ENCODE assay signal across 8 cellular contexts in genomic region chr12:93183940-93184663, GRCh38.
DNase-seq lines count a peak whose midpoint lies in the region; ATAC-seq and TF ChIP-seq lines count a peak whose summit lies in the region.

No MANE protein-coding gene starts in this region.

- peaks cover 42 to 55% (median 46%) of the 10 kb centered on the region in 10 experiments for H3K4me1 ChIP-seq in BLaER1 treated with 17β-estradiol and CSF1 and Interleukin-3, amounts not matched to agents 10 nM and 100 nM
- H3K4me1 ChIP-seq in aorta (ENCODE audit: control insufficient read depth in 1 of 2, insufficient read depth in 2 of 2, low read length in 2 of 2): peaks cover 2 to 11% of the 10 kb centered on the region in 2 donors

- H3K36me3 ChIP-seq in BLaER1 treated with 17β-estradiol and CSF1 and Interleukin-3, amounts not matched to agents 10 nM and 100 nM: no peaks in the 10 kb centered on the region
- no peaks in the 10 kb centered on the region for H3K36me3 ChIP-seq in aorta (ENCODE audit: control insufficient read depth in 1 of 2, insufficient read depth in 2 of 2, low read length in 1 of 2)

- DNase-seq in medulla oblongata (ENCODE audit: extremely low spot score) (peak; percentile 72), aorta (peak in 1 of 2 donors; percentile 59), RKO (ENCODE audit: low spot score) (no peak), erythroblast (lab: John Stamatoyannopoulos, UW) (no peak)

- H3K9me3 ChIP-seq in BLaER1 treated with 17β-estradiol and CSF1 and Interleukin-3, amounts not matched to agents 10 nM and 100 nM (replicated peaks in 1 of 11): peaks cover 0 to 11% (median 4%) of the 10 kb centered on the region in 11 experiments; a peak in 6 of 22 replicates
- no peaks in the 10 kb centered on the region for H3K9me3 ChIP-seq in aorta (ENCODE audit: control insufficient read depth, low read length)

- H3K27me3 ChIP-seq in BLaER1 treated with 17β-estradiol and CSF1 and Interleukin-3, amounts not matched to agents 10 nM and 100 nM: no peaks in the 10 kb centered on the region
- H3K27me3 ChIP-seq in aorta (ENCODE audit: control insufficient read depth in 1 of 2, insufficient read depth in 2 of 2, low read length in 1 of 2): no peaks in the 10 kb centered on the region

- no peak for TF ChIP-seq POLR2A in erythroblast (IDR thresholded peaks at IDR 0.05; ENCODE audit: low read length)

- H4K20me1 ChIP-seq in BLaER1 treated with 17β-estradiol and CSF1 and Interleukin-3, amounts not matched to agents 10 nM and 100 nM: no peaks in the 10 kb centered on the region

- intact Hi-C loops in aorta (cut with DNase I): loop anchor here (5.0 to 10.0 kb wide), 2 partner anchors 57 to 191 kb away; partner anchors contain the start of gene NUDT4 (in 1 of the 2)

- H3K4me2 ChIP-seq in BLaER1 treated with 17β-estradiol and CSF1 and Interleukin-3, amounts not matched to agents 10 nM and 100 nM: peak overlapping the region; percentile 73 to 89 (median 81)

- H3K27ac ChIP-seq in BLaER1 treated with 17β-estradiol and CSF1 and Interleukin-3, amounts not matched to agents 10 nM and 100 nM: peak overlapping the region; percentile 64 to 92 (median 82); a peak in 21 of 22 replicates
- peak overlapping the region; percentile 10 for H3K27ac ChIP-seq in adipose tissue (ENCODE audit: low read depth, low read length)
- peak overlapping the region; percentile 73 to 93 for H3K27ac ChIP-seq in aorta (ENCODE audit: low read depth in 1 of 2, low read length in 2 of 2)

- peak overlapping the region in 2 of 10 experiments; percentile 22 to 29; a peak in 3 of 20 replicates for H3K4me3 ChIP-seq in BLaER1 treated with 17β-estradiol and CSF1 and Interleukin-3, amounts not matched to agents 10 nM and 100 nM
- H3K4me3 ChIP-seq in aorta (ENCODE audit: low read length in 2 of 2): no peak overlapping the region

- WGBS in adipose tissue, 3 donors: 27 to 62% (median 35%) methylated on average over 5 of the region's 5 CpGs
- 3 to 4% methylated on average over 5 of the region's 5 CpGs for WGBS in aorta, 2 donors

- ATAC-seq in GM19372 (IDR thresholded peaks at IDR 0.05; ENCODE audit: low read depth, unreplicated experiment): peak; percentile 92
- peak; percentile 90 for ATAC-seq in HG03432 (IDR thresholded peaks at IDR 0.05; ENCODE audit: unreplicated experiment)
- peak; percentile 89 for ATAC-seq in aorta (ENCODE audit: low FRiP score)

- peak overlapping the region; percentile 32 to 72 (median 64); a peak in 21 of 22 replicates for H3K9ac ChIP-seq in BLaER1 treated with 17β-estradiol and CSF1 and Interleukin-3, amounts not matched to agents 10 nM and 100 nM

Comparison
In these comparisons a context has a peak if more than half of its experiments do, and no peak if none do; other contexts are left out.
1. H3K27ac ChIP-seq: peak in every context shown above with its lines; median percentile 83 in aorta; 82 in BLaER1 treated with 17β-estradiol and CSF1 and Interleukin-3, amounts not matched to agents 10 nM and 100 nM; 10 in adipose tissue.